In the genomic region with DNA sequence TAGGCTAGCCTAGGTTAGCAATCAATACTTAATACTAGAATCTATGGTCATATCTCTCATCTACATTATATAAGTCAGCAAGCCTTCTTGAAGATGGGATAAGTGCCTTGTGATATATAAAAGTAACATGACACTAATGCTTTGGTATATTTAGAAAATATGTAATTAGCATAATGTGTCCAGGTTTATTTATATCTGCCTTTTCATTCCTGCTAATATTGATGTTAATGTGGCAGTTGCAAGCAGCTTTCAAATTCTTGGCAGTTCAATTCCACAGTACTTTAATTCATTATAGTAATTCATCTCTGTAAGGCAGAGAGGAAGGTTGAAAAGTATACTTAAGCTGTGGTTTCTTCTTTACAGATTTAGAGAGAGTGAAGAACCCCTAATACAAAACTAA, we compare ENCODE assay signal across 35 cellular contexts.
"Had no signal": no experiment of that assay in that cellular context is flagged by ENCODE, and none has a peak within 500 bp of the region (broad histone marks: within the 10 kb centered on the region; RNA-seq: fewer than 3 reads in every experiment).

No MANE protein-coding gene starts in this region.

- H3K4me3 ChIP-seq: ascending aorta, cardiac muscle cell had no signal

- H3K4me1 Mint-ChIP-seq: activated B cell treated with CpG ODN at 0.5 μM for 24 hours; activated CD4-positive, alpha-beta memory T cell treated with anti-CD3 and anti-CD28 coated beads, Interleukin-2, amount 10 ng/mL, durations not matched to agents 7 days and 5 days; activated CD4-positive, alpha-beta T cell treated with anti-CD3 and anti-CD28 coated beads, Interleukin-2, amount 10 ng/mL, durations not matched to agents 24 days and 14 days; activated CD8-positive, alpha-beta memory T cell treated with anti-CD3 and anti-CD28 coated beads, Interleukin-2, amount 10 ng/mL, durations not matched to agents 7 days and 5 days; activated naive CD4-positive, alpha-beta T cell treated with anti-CD3 and anti-CD28 coated beads, Interleukin-2, amount 10 ng/mL, durations not matched to agents 7 days and 5 days; activated naive CD4-positive, alpha-beta T cell treated with anti-CD3 and anti-CD28 coated beads, Interleukin-2, amount 50 U/mL, for 24 hours; activated naive CD8-positive, alpha-beta T cell treated with anti-CD3 and anti-CD28 coated beads, Interleukin-2, amount 10 ng/mL, durations not matched to agents 7 days and 5 days; activated naive CD8-positive, alpha-beta T cell treated with anti-CD3 and anti-CD28 coated beads, Interleukin-2, amount 50 U/mL, for 24 hours; central memory CD8-positive, alpha-beta T cell had no signal

- DNase-seq: activated B cell treated with CpG ODN at 0.5 μM for 24 hours; activated CD4-positive, alpha-beta memory T cell treated with anti-CD3 and anti-CD28 coated beads, Interleukin-2, amount 10 ng/mL, durations not matched to agents 7 days and 5 days; activated CD4-positive, alpha-beta T cell treated with anti-CD3 and anti-CD28 coated beads for 4 hours; activated CD4-positive, alpha-beta T cell treated with anti-CD3 and anti-CD28 coated beads, Interleukin-2, amount 10 ng/mL, durations not matched to agents 24 days and 14 days; activated CD4-positive, alpha-beta T cell treated with anti-CD3 and anti-CD28 coated beads, Interleukin-2, amount 50 U/mL, for 1 hour; activated CD4-positive, alpha-beta T cell treated with anti-CD3 and anti-CD28 coated beads, Interleukin-2, amount 50 U/mL, for 48 hours; activated CD4-positive, CD25-positive, alpha-beta regulatory T cell treated with anti-CD3 and anti-CD28 coated beads, Interleukin-2, amount 50 U/mL, for 72 hours; activated CD8-positive, alpha-beta memory T cell treated with anti-CD3 and anti-CD28 coated beads for 24 hours; activated CD8-positive, alpha-beta memory T cell treated with anti-CD3 and anti-CD28 coated beads, Interleukin-2, amount 10 ng/mL, durations not matched to agents 7 days and 5 days; activated CD8-positive, alpha-beta memory T cell treated with anti-CD3 and anti-CD28 coated beads, Interleukin-2, amount 50 U/mL, for 48 hours; activated CD8-positive, alpha-beta T cell treated with anti-CD3 and anti-CD28 coated beads, Interleukin-2, amount 10 ng/mL, durations not matched to agents 7 days and 5 days; activated effector memory CD4-positive, alpha-beta T cell treated with Interleukin-2 at 50 U/mL for 16 hours; activated gamma-delta T cell; activated naive CD4-positive, alpha-beta T cell treated with anti-CD3 and anti-CD28 coated beads, Interleukin-2, amount 10 ng/mL, durations not matched to agents 7 days and 5 days; activated naive CD4-positive, alpha-beta T cell treated with Interleukin-2 at 50 U/mL for 16 hours; activated naive CD8-positive, alpha-beta T cell treated with anti-CD3 and anti-CD28 coated beads, Interleukin-2, amount 10 ng/mL, durations not matched to agents 7 days and 5 days; activated naive CD8-positive, alpha-beta T cell treated with anti-CD3 and anti-CD28 coated beads, Interleukin-2, amount 50 U/mL, for 24 hours; activated T-cell treated with anti-CD3 and anti-CD28 coated beads, Interleukin-2, amount 50 U/mL, for 24 hours; activated T-cell treated with anti-CD3 and anti-CD28 coated beads, Interleukin-2, amount 50 U/mL, for 48 hours; amygdala; anterior cingulate cortex; caudate nucleus; cerebellar nuclear complex; T-helper 1 cell; T-helper 2 cell; T-helper 9 cell had no signal

- H3K9me3 Mint-ChIP-seq: activated CD4-positive, alpha-beta memory T cell treated with anti-CD3 and anti-CD28 coated beads, Interleukin-2, amount 10 ng/mL, durations not matched to agents 7 days and 5 days; activated naive CD4-positive, alpha-beta T cell treated with anti-CD3 and anti-CD28 coated beads, Interleukin-2, amount 10 ng/mL, durations not matched to agents 7 days and 5 days; activated naive CD4-positive, alpha-beta T cell treated with anti-CD3 and anti-CD28 coated beads, Interleukin-2, amount 50 U/mL, for 24 hours; activated naive CD8-positive, alpha-beta T cell treated with anti-CD3 and anti-CD28 coated beads, Interleukin-2, amount 50 U/mL, for 24 hours; activated T-cell treated with anti-CD3 and anti-CD28 coated beads, Interleukin-2, amount 50 U/mL, for 24 hours; activated T-helper 2 cell treated with anti-CD3 and anti-CD28 coated beads, Interferon-gamma antibody, Interleukin-2, Interleukin-4, amounts not matched to agents 10 μg/mL and 5 μg/mL and 100 μg/mL, durations not matched to agents 14 hours and 24 hours and 36 hours; T-helper 1 cell treated with Interleukin-12 subunit alpha and Interleukin-12 subunit beta and Interleukin-4 antibody, amounts not matched to agents 30 μg/mL and 1 μg/mL, for 36 hours; T-helper 2 cell treated with Interferon-gamma antibody and Interleukin-4, amounts not matched to agents 5 μg/mL and 100 μg/mL, for 36 hours had no signal

- H3K36me3 Mint-ChIP-seq: activated CD8-positive, alpha-beta memory T cell treated with anti-CD3 and anti-CD28 coated beads, Interleukin-2, amount 10 ng/mL, durations not matched to agents 7 days and 5 days; activated naive CD4-positive, alpha-beta T cell treated with anti-CD3 and anti-CD28 coated beads, Interleukin-2, amount 10 ng/mL, durations not matched to agents 7 days and 5 days; activated naive CD4-positive, alpha-beta T cell treated with anti-CD3 and anti-CD28 coated beads, Interleukin-2, amount 50 U/mL, for 24 hours; activated naive CD8-positive, alpha-beta T cell; activated naive CD8-positive, alpha-beta T cell treated with anti-CD3 and anti-CD28 coated beads, Interleukin-2, amount 10 ng/mL, durations not matched to agents 7 days and 5 days; brain had no signal

- H3K36me3 ChIP-seq: ascending aorta, cardiac muscle cell had no signal

- H3K4me3 Mint-ChIP-seq: activated B cell treated with CpG ODN at 0.5 μM for 24 hours; activated CD4-positive, alpha-beta memory T cell treated with anti-CD3 and anti-CD28 coated beads, Interleukin-2, amount 10 ng/mL, durations not matched to agents 7 days and 5 days; activated CD4-positive, alpha-beta T cell treated with anti-CD3 and anti-CD28 coated beads, Interleukin-2, amount 10 ng/mL, durations not matched to agents 24 days and 14 days; activated CD8-positive, alpha-beta memory T cell treated with anti-CD3 and anti-CD28 coated beads, Interleukin-2, amount 10 ng/mL, durations not matched to agents 7 days and 5 days; activated CD8-positive, alpha-beta T cell treated with anti-CD3 and anti-CD28 coated beads, Interleukin-2, amount 10 ng/mL, durations not matched to agents 7 days and 5 days; activated naive CD4-positive, alpha-beta T cell treated with anti-CD3 and anti-CD28 coated beads, Interleukin-2, amount 10 ng/mL, durations not matched to agents 7 days and 5 days; activated naive CD4-positive, alpha-beta T cell treated with anti-CD3 and anti-CD28 coated beads, Interleukin-2, amount 50 U/mL, for 24 hours; activated naive CD8-positive, alpha-beta T cell; activated naive CD8-positive, alpha-beta T cell treated with anti-CD3 and anti-CD28 coated beads, Interleukin-2, amount 10 ng/mL, durations not matched to agents 7 days and 5 days; activated naive CD8-positive, alpha-beta T cell treated with anti-CD3 and anti-CD28 coated beads, Interleukin-2, amount 50 U/mL, for 24 hours; activated T-cell treated with anti-CD3 and anti-CD28 coated beads, Interleukin-2, amount 50 U/mL, for 24 hours; brain; central memory CD8-positive, alpha-beta T cell; T-helper 1 cell treated with Interleukin-12 subunit alpha and Interleukin-12 subunit beta and Interleukin-4 antibody, amounts not matched to agents 30 μg/mL and 1 μg/mL, for 36 hours; T-helper 2 cell treated with Interferon-gamma antibody and Interleukin-4, amounts not matched to agents 5 μg/mL and 100 μg/mL, for 36 hours had no signal

- H3K27me3 Mint-ChIP-seq: activated B cell treated with CpG ODN at 0.5 μM for 24 hours; activated CD4-positive, alpha-beta memory T cell treated with anti-CD3 and anti-CD28 coated beads, Interleukin-2, amount 10 ng/mL, durations not matched to agents 7 days and 5 days; activated CD4-positive, alpha-beta T cell treated with anti-CD3 and anti-CD28 coated beads, Interleukin-2, amount 10 ng/mL, durations not matched to agents 24 days and 14 days; activated CD8-positive, alpha-beta memory T cell treated with anti-CD3 and anti-CD28 coated beads, Interleukin-2, amount 10 ng/mL, durations not matched to agents 7 days and 5 days; activated naive CD4-positive, alpha-beta T cell treated with anti-CD3 and anti-CD28 coated beads, Interleukin-2, amount 10 ng/mL, durations not matched to agents 7 days and 5 days; activated naive CD8-positive, alpha-beta T cell; activated naive CD8-positive, alpha-beta T cell treated with anti-CD3 and anti-CD28 coated beads, Interleukin-2, amount 10 ng/mL, durations not matched to agents 7 days and 5 days; activated naive CD8-positive, alpha-beta T cell treated with anti-CD3 and anti-CD28 coated beads, Interleukin-2, amount 50 U/mL, for 24 hours; activated T-cell treated with anti-CD3 and anti-CD28 coated beads, Interleukin-2, amount 50 U/mL, for 24 hours; brain; central memory CD8-positive, alpha-beta T cell had no signal

- H3K27ac Mint-ChIP-seq: activated B cell treated with CpG ODN at 0.5 μM for 24 hours; activated CD4-positive, alpha-beta memory T cell treated with anti-CD3 and anti-CD28 coated beads, Interleukin-2, amount 10 ng/mL, durations not matched to agents 7 days and 5 days; activated CD4-positive, alpha-beta T cell treated with anti-CD3 and anti-CD28 coated beads, Interleukin-2, amount 10 ng/mL, durations not matched to agents 24 days and 14 days; activated CD8-positive, alpha-beta memory T cell treated with anti-CD3 and anti-CD28 coated beads, Interleukin-2, amount 10 ng/mL, durations not matched to agents 7 days and 5 days; activated CD8-positive, alpha-beta T cell treated with anti-CD3 and anti-CD28 coated beads, Interleukin-2, amount 10 ng/mL, durations not matched to agents 7 days and 5 days; activated naive CD4-positive, alpha-beta T cell treated with anti-CD3 and anti-CD28 coated beads, Interleukin-2, amount 10 ng/mL, durations not matched to agents 7 days and 5 days; activated naive CD4-positive, alpha-beta T cell treated with anti-CD3 and anti-CD28 coated beads, Interleukin-2, amount 50 U/mL, for 24 hours; activated naive CD8-positive, alpha-beta T cell; activated naive CD8-positive, alpha-beta T cell treated with anti-CD3 and anti-CD28 coated beads, Interleukin-2, amount 10 ng/mL, durations not matched to agents 7 days and 5 days; activated naive CD8-positive, alpha-beta T cell treated with anti-CD3 and anti-CD28 coated beads, Interleukin-2, amount 50 U/mL, for 24 hours; activated T-cell treated with anti-CD3 and anti-CD28 coated beads, Interleukin-2, amount 50 U/mL, for 24 hours; activated T-helper 2 cell treated with anti-CD3 and anti-CD28 coated beads, Interferon-gamma antibody, Interleukin-2, Interleukin-4, amounts not matched to agents 10 μg/mL and 5 μg/mL and 100 μg/mL, durations not matched to agents 14 hours and 24 hours and 36 hours; brain; T-helper 1 cell treated with Interleukin-12 subunit alpha and Interleukin-12 subunit beta and Interleukin-4 antibody, amounts not matched to agents 30 μg/mL and 1 μg/mL, for 36 hours; T-helper 2 cell treated with Interferon-gamma antibody and Interleukin-4, amounts not matched to agents 5 μg/mL and 100 μg/mL, for 36 hours had no signal

- H3K27me3 ChIP-seq: ascending aorta, cardiac muscle cell had no signal

- H3K4me1 ChIP-seq: ascending aorta had no signal

- H3K9me3 ChIP-seq: ascending aorta had no signal

- ATAC-seq: activated CD8-positive, alpha-beta memory T cell treated with anti-CD3 and anti-CD28 coated beads, Interleukin-2, amount 10 ng/mL, durations not matched to agents 7 days and 5 days; activated CD8-positive, alpha-beta T cell treated with anti-CD3 and anti-CD28 coated beads, Interleukin-2, amount 10 ng/mL, durations not matched to agents 7 days and 5 days; activated naive CD8-positive, alpha-beta T cell treated with anti-CD3 and anti-CD28 coated beads, Interleukin-2, amount 50 U/mL, for 24 hours had no signal
